31 cellular contexts compared by ENCODE assay signal in the genomic region with DNA sequence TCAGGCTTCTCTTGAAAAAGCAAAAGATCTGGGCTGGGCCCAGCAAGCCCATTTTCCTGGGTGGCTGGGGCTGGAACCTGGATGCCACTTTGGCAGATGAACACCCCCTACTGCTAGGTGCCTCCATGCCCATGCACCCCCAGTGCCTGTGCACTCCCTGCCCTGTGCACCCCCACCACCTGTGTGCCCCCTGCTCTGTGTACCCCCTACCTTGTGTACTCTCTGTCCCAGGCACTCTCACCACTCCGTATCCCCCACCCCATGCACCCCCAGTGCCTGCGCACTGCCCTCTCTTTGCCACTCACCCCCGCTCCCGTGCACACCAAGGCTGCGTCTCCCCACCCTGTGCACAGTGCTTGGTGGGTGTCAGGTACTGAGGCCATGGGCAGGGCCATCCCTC. TPM values are rescaled to one million over a fixed set of nuclear protein-coding genes. Genes with fewer than 3 reads are reported as not detected.
"Had no signal": no experiment of that assay in that cellular context is flagged by ENCODE, and none has a peak within 500 bp of the region (broad histone marks: within the 10 kb centered on the region; RNA-seq: fewer than 3 reads in every experiment).

No MANE protein-coding gene starts in this region.

- H3K4me1 Mint-ChIP-seq: mesothelial cell of epicardium; stimulated activated naive B cell treated with anti-CD40 and anti-IgM and Interleukin-4, amounts not matched to agents 10 μg/mL and 1 μg/mL and 100 μg/mL, for 72 hours had no signal

- H3K4me3 ChIP-seq: esophagus muscularis mucosa, gastroesophageal sphincter, heart left ventricle, hepatocyte, lung, mucosa of descending colon, prostate gland, right atrium auricular region, skin epidermis, spleen, stomach, thyroid gland had no signal

- ATAC-seq: foreskin keratinocyte; gastroesophageal sphincter; heart left ventricle; mucosa of descending colon; stimulated activated naive B cell treated with anti-CD40 and anti-IgM and Interleukin-4, amounts not matched to agents 10 μg/mL and 1 μg/mL and 100 μg/mL, for 72 hours had no signal

- DNase-seq: central memory CD4-positive, alpha-beta T cell; effector memory CD4-positive, alpha-beta T cell; foreskin keratinocyte; kidney glomerular epithelial cell; mesenchymal stem cell; naive B cell; spleen; stimulated activated CD4-positive, alpha-beta T cell treated with anti-CD3 and anti-CD28 coated beads, Interleukin-4, amount 100 ng/mL, for 4 hours; stimulated activated naive B cell treated with anti-CD40 and anti-IgM and Interleukin-4, amounts not matched to agents 10 μg/mL and 1 μg/mL and 100 μg/mL, for 72 hours; stomach; thyroid gland had no signal

- H3K9ac ChIP-seq: parathyroid adenoma had no signal

- H3K27ac Mint-ChIP-seq: dendritic cell treated with granulocyte-macrophage colony-stimulating factor and Interleukin-4, amounts not matched to agents 40 ng/mL and 50 ng/mL, for 4 days; mesothelial cell of epicardium; natural killer cell treated with Interleukin-12 subunit alpha and Interleukin-12 subunit beta and Interleukin-15 and Interleukin-18, amount 100 ng/mL, for 72 hours; stimulated activated naive B cell treated with anti-CD40 and anti-IgM and Interleukin-4, amounts not matched to agents 10 μg/mL and 1 μg/mL and 100 μg/mL, for 72 hours; type B pancreatic cell had no signal

- H3K4me3 Mint-ChIP-seq: dendritic cell treated with granulocyte-macrophage colony-stimulating factor and Interleukin-4, amounts not matched to agents 40 ng/mL and 50 ng/mL, for 4 days; mesothelial cell of epicardium; naive B cell; natural killer cell treated with Interleukin-12 subunit alpha and Interleukin-12 subunit beta and Interleukin-15 and Interleukin-18, amount 100 ng/mL, for 72 hours; neural crest cell; stimulated activated naive B cell treated with anti-CD40 and anti-IgM and Interleukin-4, amounts not matched to agents 10 μg/mL and 1 μg/mL and 100 μg/mL, for 72 hours; type B pancreatic cell had no signal

- H3K9me3 ChIP-seq: esophagus muscularis mucosa, gastroesophageal sphincter, heart left ventricle, mucosa of descending colon, prostate gland, right atrium auricular region, spleen, thyroid gland had no signal

- H2AFZ ChIP-seq: hepatocyte, parathyroid adenoma had no signal

- FAIRE-seq: colon, endothelial cell of umbilical vein, islet of Langerhans had no signal

- H3K36me3 ChIP-seq: esophagus muscularis mucosa, gastroesophageal sphincter, heart left ventricle, prostate gland, right atrium auricular region, spleen, stomach, thyroid gland had no signal

- H3K4me1 ChIP-seq: esophagus muscularis mucosa, foreskin keratinocyte, gastroesophageal sphincter, heart left ventricle, prostate gland, right atrium auricular region, spleen, stomach, thyroid gland had no signal

- H3K36me3 Mint-ChIP-seq: mesothelial cell of epicardium; naive B cell; natural killer cell treated with Interleukin-12 subunit alpha and Interleukin-12 subunit beta and Interleukin-15 and Interleukin-18, amount 100 ng/mL, for 72 hours; stimulated activated naive B cell treated with anti-CD40 and anti-IgM and Interleukin-4, amounts not matched to agents 10 μg/mL and 1 μg/mL and 100 μg/mL, for 72 hours; type B pancreatic cell had no signal

- H3K27me3 ChIP-seq: hepatocyte, right atrium auricular region, thyroid gland had no signal

- H3K79me2 ChIP-seq: hepatocyte, parathyroid adenoma had no signal

- H3K9me3 Mint-ChIP-seq: dendritic cell treated with granulocyte-macrophage colony-stimulating factor and Interleukin-4, amounts not matched to agents 40 ng/mL and 50 ng/mL, for 4 days; mesothelial cell of epicardium; naive B cell; natural killer cell treated with Interleukin-12 subunit alpha and Interleukin-12 subunit beta and Interleukin-15 and Interleukin-18, amount 100 ng/mL, for 72 hours; neural crest cell; stimulated activated naive B cell treated with anti-CD40 and anti-IgM and Interleukin-4, amounts not matched to agents 10 μg/mL and 1 μg/mL and 100 μg/mL, for 72 hours; type B pancreatic cell had no signal

- H3K4me2 ChIP-seq: hepatocyte had no signal

- H3K27ac ChIP-seq: esophagus muscularis mucosa, foreskin keratinocyte, gastroesophageal sphincter, heart left ventricle, hepatocyte, parathyroid adenoma, prostate gland, right atrium auricular region, skin epidermis, spleen, stomach, thyroid gland had no signal

RNA-seq across cellular contexts. Expression of gene UNC5A, which starts 14.2 kb away (rescaled TPM):
- total RNA-seq: esophagus muscularis mucosa; fibroblast of lung; mesothelial cell of epicardium; natural killer cell treated with Interleukin-12 subunit alpha and Interleukin-12 subunit beta and Interleukin-15 and Interleukin-18, amount 100 ng/mL, for 72 hours; osteoblast; right atrium auricular region; spleen had no signal
- polyA plus RNA-seq: fibroblast of lung, heart left ventricle had no signal
